In genomic region chr17:3668279-3669084, GRCh38 we compare ENCODE assay signal across 1 cellular context.
TF ChIP-seq lines count a peak whose summit lies in the region.

TSS of gene EMC6 (plus strand) at chr17:3668812. CDS start at chr17:3669147, 335 bp downstream.
TSS of gene TAX1BP3 (minus strand) at chr17:3668578. CDS start at chr17:3668526, 52 bp downstream.

TF ChIP-seq in HepG2, 621 proteins besides CTCF, POLR2A, EP300 and RAD21 (continued from another document and continues in another):
- TF ChIP-seq ZNF609 (CRISPR knock-in tag; IDR thresholded peaks at IDR 0.05; ENCODE audit: borderline replicate concordance): no peak; the same call in 1 of the 2 replicates
- TF ChIP-seq ETV6 (CRISPR knock-in tag; conservative IDR thresholded peaks at IDR 0.05): 0 out of 2 replicates have a peak, but pooled peaks have one; percentile 13
- peak; percentile 45; the same call in 1 of the 2 replicates for TF ChIP-seq ZBTB38 (CRISPR knock-in tag; IDR thresholded peaks at IDR 0.05)
- no peak for TF ChIP-seq TOE1 (CRISPR knock-in tag; IDR thresholded peaks at IDR 0.05)
- peak; percentile 21; the same call in 1 of the 2 replicates for TF ChIP-seq ZSCAN5A (CRISPR knock-in tag; IDR thresholded peaks at IDR 0.05; ENCODE audit: borderline replicate concordance)
- no peak for TF ChIP-seq ZNF691 (CRISPR knock-in tag; IDR thresholded peaks at IDR 0.05; ENCODE audit: borderline replicate concordance, low read depth)
- peak; percentile 41; the same call in 1 of the 2 replicates for TF ChIP-seq NRL (CRISPR knock-in tag; IDR thresholded peaks at IDR 0.05; ENCODE audit: borderline replicate concordance)
- TF ChIP-seq RFX5 (IDR thresholded peaks at IDR 0.05; ENCODE audit: low read depth, low read length): no peak
- peak; percentile 34; the same call in 1 of the 2 replicates for TF ChIP-seq ZNF124 (CRISPR knock-in tag; IDR thresholded peaks at IDR 0.05)
- TF ChIP-seq ZSCAN12 (CRISPR knock-in tag; IDR thresholded peaks at IDR 0.05): peak; percentile 80; the same call in 1 of the 2 replicates
- peak; percentile 83 for TF ChIP-seq ZNF800 (CRISPR knock-in tag; IDR thresholded peaks at IDR 0.05)
- no peak for TF ChIP-seq ZBTB7A (CRISPR knock-in tag; IDR thresholded peaks at IDR 0.05)
- no peak for TF ChIP-seq SOX6 (IDR thresholded peaks at IDR 0.05)
- peak; percentile 52 for TF ChIP-seq SOX6 (CRISPR knock-in tag; IDR thresholded peaks at IDR 0.05)
- peak; percentile 13; the same call in 1 of the 2 replicates for TF ChIP-seq RXRA (CRISPR knock-in tag; IDR thresholded peaks at IDR 0.05)
- TF ChIP-seq ZNF687 (CRISPR knock-in tag; IDR thresholded peaks at IDR 0.05): peak; percentile 85
- no peak; the same call in none of the 2 replicates for TF ChIP-seq IKZF5 (CRISPR knock-in tag; IDR thresholded peaks at IDR 0.05)
- TF ChIP-seq ZSCAN20 (CRISPR knock-in tag; IDR thresholded peaks at IDR 0.05; ENCODE audit: borderline replicate concordance): peak; percentile 39; the same call in 1 of the 2 replicates
- no peak for TF ChIP-seq CENPBD1 (CRISPR knock-in tag; IDR thresholded peaks at IDR 0.05; ENCODE audit: borderline replicate concordance, low read depth)
- no peak for TF ChIP-seq CBX5 (CRISPR knock-in tag; IDR thresholded peaks at IDR 0.05; ENCODE audit: borderline replicate concordance)
- no peak for TF ChIP-seq CBX2 (IDR thresholded peaks at IDR 0.05; ENCODE audit: low read depth, low read length)
- TF ChIP-seq CBX2 (CRISPR knock-in tag; IDR thresholded peaks at IDR 0.05; ENCODE audit: low read depth): no peak
- TF ChIP-seq ZNF660 (CRISPR knock-in tag; IDR thresholded peaks at IDR 0.05; ENCODE audit: borderline replicate concordance, low read depth): no peak
- TF ChIP-seq MTERF4 (CRISPR knock-in tag; IDR thresholded peaks at IDR 0.05): no peak
- TF ChIP-seq ZNF550 (CRISPR knock-in tag; IDR thresholded peaks at IDR 0.05; ENCODE audit: borderline replicate concordance): no peak
- no peak for TF ChIP-seq PAWR (CRISPR knock-in tag; IDR thresholded peaks at IDR 0.05; ENCODE audit: borderline replicate concordance)
- no peak for TF ChIP-seq HDAC2 (CRISPR knock-in tag; IDR thresholded peaks at IDR 0.05)
- TF ChIP-seq ZSCAN30 (CRISPR knock-in tag; IDR thresholded peaks at IDR 0.05): no peak
- no peak for TF ChIP-seq ZNF556 (CRISPR knock-in tag; IDR thresholded peaks at IDR 0.05; ENCODE audit: borderline replicate concordance)
- no peak for TF ChIP-seq HMGA1 (CRISPR knock-in tag; conservative IDR thresholded peaks at IDR 0.05)
- peak; percentile 56 for TF ChIP-seq MED1 (CRISPR knock-in tag; IDR thresholded peaks at IDR 0.05)
- TF ChIP-seq ZNF510 (CRISPR knock-in tag; IDR thresholded peaks at IDR 0.05; ENCODE audit: low read depth): no peak; the same call in 1 of the 2 replicates
- no peak for TF ChIP-seq FUBP1 (CRISPR knock-in tag; IDR thresholded peaks at IDR 0.05; ENCODE audit: borderline replicate concordance)
- no peak; the same call in 1 of the 2 replicates for TF ChIP-seq ZNF264 (CRISPR knock-in tag; IDR thresholded peaks at IDR 0.05)
- TF ChIP-seq ZNF3 (CRISPR knock-in tag; IDR thresholded peaks at IDR 0.05): no peak
- TF ChIP-seq NFKBIZ (CRISPR knock-in tag; IDR thresholded peaks at IDR 0.05): no peak; the same call in none of the 2 replicates
- no peak for TF ChIP-seq ZNF672 (CRISPR knock-in tag; IDR thresholded peaks at IDR 0.05)
- TF ChIP-seq HMG20B (CRISPR knock-in tag; conservative IDR thresholded peaks at IDR 0.05): no peak
